16 cellular contexts compared by ENCODE assay signal in the genomic region with DNA sequence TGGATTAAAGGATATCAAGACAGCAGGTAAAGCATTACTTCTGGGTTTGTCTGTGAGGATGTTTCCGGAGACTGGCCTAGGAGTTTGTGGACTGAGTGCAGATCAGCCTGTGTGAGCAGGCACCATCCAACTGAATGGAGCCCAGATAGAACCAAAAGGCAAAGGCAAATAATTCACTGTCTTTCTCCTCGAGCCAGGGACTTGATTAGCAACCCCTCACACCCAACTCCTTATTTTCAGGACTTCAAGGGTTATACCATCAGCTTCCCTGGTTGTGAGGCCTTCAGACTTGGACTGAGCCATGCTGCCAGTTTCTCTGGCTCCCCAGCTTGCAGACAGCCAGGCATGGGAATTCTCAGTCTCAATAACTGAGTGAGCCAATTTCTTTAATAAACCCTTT. TPM values are rescaled to one million over a fixed set of nuclear protein-coding genes. Genes with fewer than 3 reads are reported as not detected.
DNase-seq lines count a peak whose midpoint lies in the region; ATAC-seq, FAIRE-seq and TF ChIP-seq lines count a peak whose summit lies in the region.
"Had no signal": no experiment of that assay in that cellular context is flagged by ENCODE, and none has a peak within 500 bp of the region (broad histone marks: within the 10 kb centered on the region; RNA-seq: fewer than 3 reads in every experiment).

No MANE protein-coding gene starts in this region.

- peak; percentile 11 for DNase-seq in NCI-H82 (lab: John Stamatoyannopoulos, UW)
- DNase-seq in NCI-H82 treated with DMSO at 0.1 percent for 48 hours (lab: John Stamatoyannopoulos, UW; ENCODE audit: unreplicated experiment) = no peak
- no peak for DNase-seq in HepG2 (ENCODE audit: low spot score)
- no peak for DNase-seq in right lobe of liver
- DNase-seq in GM12878 (ENCODE audit: low read depth, low spot score) = no peak
- DNase-seq in activated gamma-delta T cell (lab: John Stamatoyannopoulos, UW) = no peak
- DNase-seq in GM19240 (ENCODE audit: insufficient read length, low spot score) = no peak
- DNase-seq: ACHN; Calu3; CD4-positive, CD25-positive, alpha-beta regulatory T cell; DMS153; DMS79 treated with DMSO at 0.1 percent for 48 hours; EL had no signal

- H3K79me2 ChIP-seq in HepG2 (ENCODE audit: insufficient read depth, low read length) = no peaks in the 10 kb centered on the region
- H3K79me2 ChIP-seq in GM12878 (ENCODE audit: control insufficient read depth, insufficient read depth, low read length) = no peaks in the 10 kb centered on the region

- no peak overlapping the region for H3K4me2 ChIP-seq in HepG2 (ENCODE audit: low read depth, low read length)
- H3K4me2 ChIP-seq in GM12878 (ENCODE audit: control insufficient read depth, insufficient read depth) = no peak overlapping the region
- H3K4me2 ChIP-seq: BLaER1 treated with 17β-estradiol and CSF1 and Interleukin-3, amounts not matched to agents 10 nM and 100 nM had no signal

- H3K9me3 ChIP-seq in HepG2 (ENCODE audit: low read length) (no peaks in the 10 kb centered on the region), right lobe of liver (no peaks in the 10 kb centered on the region), GM12878 (replicated peaks; ENCODE audit: control insufficient read depth, insufficient read depth, low read length) (no peaks in the 10 kb centered on the region)
- H3K9me3 ChIP-seq: BLaER1 treated with 17β-estradiol and CSF1 and Interleukin-3, amounts not matched to agents 10 nM and 100 nM had no signal

- H3K27ac ChIP-seq in HepG2 (ENCODE audit: extremely low read length, insufficient read depth, low read length) = no peak overlapping the region
- H3K27ac ChIP-seq in right lobe of liver = no peak overlapping the region
- no peak overlapping the region for H3K27ac ChIP-seq in GM12878 (ENCODE audit: control insufficient read depth, insufficient read depth)
- H3K27ac ChIP-seq: BLaER1 treated with 17β-estradiol and CSF1 and Interleukin-3, amounts not matched to agents 10 nM and 100 nM had no signal

- no peak for ATAC-seq in HepG2
- ATAC-seq in right lobe of liver = no peak
- no peak for ATAC-seq in GM12878
- ATAC-seq: HCT116 had no signal

- TF ChIP-seq CTCF in HepG2 (CRISPR knock-in tag; IDR thresholded peaks at IDR 0.05) (no peak), right lobe of liver (IDR thresholded peaks at IDR 0.05) (no peak), GM12878 (IDR thresholded peaks at IDR 0.05 in 2 of 3, conservative IDR thresholded peaks at IDR 0.05 in 1 of 3; ENCODE audit: control insufficient read depth in 2 of 3, extremely low read depth in 1 of 3, insufficient read depth in 1 of 3, low read depth in 3 of 3, low read length in 3 of 3) (no peak)

- H3K27me3 ChIP-seq in HepG2 (ENCODE audit: control insufficient read depth in 1 of 2, insufficient read depth in 2 of 2, low read length in 2 of 2) = no peaks in the 10 kb centered on the region
- H3K27me3 ChIP-seq in right lobe of liver = no peaks in the 10 kb centered on the region
- no peaks in the 10 kb centered on the region for H3K27me3 ChIP-seq in GM12878 (replicated peaks in 1 of 2; ENCODE audit: control insufficient read depth in 2 of 2, insufficient read depth in 2 of 2, low read length in 1 of 2)
- H3K27me3 ChIP-seq: BLaER1 treated with 17β-estradiol and CSF1 and Interleukin-3, amounts not matched to agents 10 nM and 100 nM had no signal

- no TSS peak for BruUV-seq in HepG2 (replicated peaks; lab: Mats Ljungman, UMichigan)
- BruUV-seq in GM12878 (replicated peaks; lab: Mats Ljungman, UMichigan) = no TSS peak

- H3K9ac ChIP-seq in HepG2 (ENCODE audit: insufficient read depth, low read depth, low read length) = no peak overlapping the region
- no peak overlapping the region for H3K9ac ChIP-seq in GM12878 (ENCODE audit: control insufficient read depth, insufficient read depth, low read length)
- H3K9ac ChIP-seq: BLaER1 treated with 17β-estradiol and CSF1 and Interleukin-3, amounts not matched to agents 10 nM and 100 nM had no signal

- 100% methylated on average over 2 of the region's 2 CpGs for WGBS in HepG2 (ENCODE audit: low lambda C conversion rate)
- 78% methylated on average over 1 of the region's 2 CpGs for WGBS in right lobe of liver (ENCODE audit: insufficient coverage, low coverage, low lambda C conversion rate, missing lambda C conversion rate)
- WGBS in GM12878 (ENCODE audit: insufficient coverage, insufficient replicate concordance, low lambda C conversion rate, missing lambda C conversion rate) = 94% methylated on average over 2 of the region's 2 CpGs

- H3K4me3 ChIP-seq in HepG2 (replicated peaks in 1 of 3; ENCODE audit: insufficient read depth in 1 of 3, low read depth in 2 of 3, low read length in 3 of 3) (no peak overlapping the region), right lobe of liver (no peak overlapping the region), GM12878 (no peak overlapping the region)
- H3K4me3 ChIP-seq: BLaER1 treated with 17β-estradiol and CSF1 and Interleukin-3, amounts not matched to agents 10 nM and 100 nM had no signal

- TF ChIP-seq EP300 in HepG2 (IDR thresholded peaks at IDR 0.05; ENCODE audit: low read depth in 2 of 2, low read length in 2 of 2) = no peak
- TF ChIP-seq EP300 in HepG2 (CRISPR knock-in tag; IDR thresholded peaks at IDR 0.05; ENCODE audit: borderline replicate concordance) = no peak
- no peak for TF ChIP-seq EP300 in GM12878 (IDR thresholded peaks at IDR 0.05; ENCODE audit: borderline replicate concordance in 1 of 2, control insufficient read depth in 1 of 2, low read depth in 2 of 2, low read length in 2 of 2)

- intact Hi-C loops in HepG2 (cut with micrococcal nuclease; ENCODE audit: unreplicated experiment) (loop anchor here (5.0 kb wide), 2 partner anchors 736 to 1576 kb away; no protein-coding TSS in a partner anchor), right lobe of liver (cut with DNase I) (no loop called here), GM12878 (cut with micrococcal nuclease; ENCODE audit: unreplicated experiment) (loop anchor here (5.0 kb wide), 1 partner anchor 1576 kb away; no protein-coding TSS in a partner anchor)

- in situ Hi-C loops in HepG2 (cut with HindIII; ENCODE audit: extremely low pct_ligation_motif_present, low pct_unique_long_range_greater_than_20kb) = loop anchor here (5.0 kb wide), 1 partner anchor 701 kb away; no protein-coding TSS in a partner anchor
- in situ Hi-C loops in GM12878 (cut with MboI) = no loop called here

- RAD21 ChIA-PET in GM12878 (lab: Charles Lee; ENCODE audit: unreplicated experiment) = no interaction called here

- TF ChIP-seq POLR2A in HepG2 (IDR thresholded peaks at IDR 0.05; ENCODE audit: insufficient read depth in 1 of 2, low read depth in 2 of 2, low read length in 2 of 2) (no peak; a peak in 1 of 4 replicates), right lobe of liver (IDR thresholded peaks at IDR 0.05) (no peak), GM12878 (IDR thresholded peaks at IDR 0.05; ENCODE audit: low read depth, low read length) (0 out of 2 replicates have a peak, but pooled peaks have one; percentile 12)

- H3K36me3 ChIP-seq in HepG2 (replicated peaks in 1 of 2; ENCODE audit: control insufficient read depth in 1 of 2, insufficient read depth in 2 of 2, low read length in 2 of 2) (peaks cover 21 to 55% of the 10 kb centered on the region in 2 experiments), right lobe of liver (peaks cover 4 to 59% (median 31%) of the 10 kb centered on the region in 4 donors), GM12878 (ENCODE audit: control insufficient read depth in 2 of 2, insufficient read depth in 2 of 2, low read length in 1 of 2) (peaks cover 16 to 37% of the 10 kb centered on the region in 2 experiments)

- CTCF ChIA-PET in HepG2 (lab: Yijun Ruan, JAX; ENCODE audit: low intra/inter-chr PET ratio, low total read pairs) = no interaction called here
- CTCF ChIA-PET in GM12878 (lab: Yijun Ruan, JAX) = interaction anchor here (1.0 to 2.1 kb wide), 2 partner anchors 11 to 702 kb away, joined by 3 to 10 read pairs; no protein-coding TSS in a partner anchor

- no peak overlapping the region for H2AFZ ChIP-seq in HepG2 (ENCODE audit: low read length)
- no peak overlapping the region for H2AFZ ChIP-seq in GM12878 (ENCODE audit: control insufficient read depth, low read depth, low read length)

- TF ChIP-seq RAD21 in HepG2 (CRISPR knock-in tag; IDR thresholded peaks at IDR 0.05) (no peak), GM12878 (IDR thresholded peaks at IDR 0.05; ENCODE audit: insufficient read depth, low read depth, low read length) (no peak)

- H4K20me1 ChIP-seq in HepG2 (ENCODE audit: insufficient read depth, low read length) (0 out of 2 replicates have a peak, but pooled peaks cover 2% of the 10 kb centered on the region), GM12878 (ENCODE audit: control insufficient read depth, insufficient read depth) (no peaks in the 10 kb centered on the region)

- POLR2A ChIA-PET in HepG2 (lab: Yijun Ruan, JAX) (no interaction called here), GM12878 (lab: Charles Lee) (interaction anchor here (1.2 kb wide), 1 partner anchor 17 kb away, joined by 7 read pairs; no protein-coding TSS in a partner anchor)

- FAIRE-seq in HepG2 (lab: Jason Lieb, UNC) (no peak), GM12878 (lab: Jason Lieb, UNC) (no peak)
- FAIRE-seq: G401.6 had no signal

- H3K4me1 ChIP-seq in HepG2 (ENCODE audit: insufficient read depth, low read length) (peaks cover 17% of the 10 kb centered on the region), right lobe of liver (peaks cover 0 to 14% (median 6%) of the 10 kb centered on the region in 4 donors), GM12878 (ENCODE audit: control insufficient read depth, insufficient read depth, low read length) (no peaks in the 10 kb centered on the region)

- SMC1A ChIA-PET in GM12878 (lab: Charles Lee; ENCODE audit: uncharacterized antibody, unreplicated experiment) = interaction anchor here (1.1 kb wide), 1 partner anchor 16 kb away, joined by 4 read pairs; no protein-coding TSS in a partner anchor

RNA-seq across cellular contexts. Expression of a gene that starts 19.3 kb away (rescaled TPM):
- total RNA-seq in HepG2 (2016; rRNA removed; fragmentation: Illumina TruSeq; extraction: Trizol) (528 and 656 TPM in 2 replicates), right lobe of liver (100 to 1,000 TPM in 5 of 6 experiments, 10 to 100 TPM in 1; 90.3 to 164 (median 111) TPM), GM12878 (2014; rRNA removed) (303 and 374 TPM in 2 replicates), GM12878 (2014; rRNA removed; fragmentation: Illumina TruSeq; extraction: Trizol) (298 and 303 TPM in 2 replicates), GM12878 (2021) (205 and 208 TPM in 2 replicates)
- 138 and 154 TPM in 2 replicates for total RNA-seq in HepG2 (2016; cell fraction: cytosol; rRNA removed; fragmentation: Illumina TruSeq; extraction: Trizol; ENCODE audit: low read depth)
- 533 and 708 TPM in 2 replicates for total RNA-seq in HepG2 (2016; cell fraction: insoluble cytoplasmic fraction; rRNA removed; fragmentation: Illumina TruSeq; extraction: Trizol)
- total RNA-seq in HepG2 (2016; cell fraction: membrane; rRNA removed; fragmentation: Illumina TruSeq; extraction: Trizol) = 131 and 144 TPM in 2 replicates
- 189 and 197 TPM in 2 replicates for total RNA-seq in HepG2 (2016; cell fraction: nucleus; rRNA removed; fragmentation: Illumina TruSeq; extraction: Trizol)
- polyA plus RNA-seq in HepG2 (2011; rRNA removed) (503 and 592 TPM in 2 replicates), GM12878 (2011; rRNA removed) (453 and 491 TPM in 2 replicates), GM12878 (2014; fragmentation: Illumina TruSeq; extraction: Trizol) (240 and 265 TPM in 2 replicates), GM12878 (2014; fragmentation: Nextera tagmentation; extraction: Ambion mirVana) (1,000 to 10,000 TPM; 1,185 to 1,317 TPM), GM12878 (2014; rRNA removed) (401 and 525 TPM in 2 replicates), GM12878 (2016; fragmentation: Nextera tagmentation; extraction: Ambion mirVana) (100 to 1,000 TPM; 636 to 654 TPM)
- 553 and 624 TPM in 2 replicates for polyA plus RNA-seq in HepG2 (2011; cell fraction: cytosol; rRNA removed)
- polyA plus RNA-seq in HepG2 (2011; cell fraction: nucleus; rRNA removed) = 134 and 176 TPM in 2 replicates
- polyA plus RNA-seq in HepG2 (2012) = 316 and 359 TPM in 2 replicates
- 123 and 127 TPM in 2 replicates for polyA plus RNA-seq in HepG2 (2016; cell fraction: cytosol; fragmentation: Illumina TruSeq; extraction: Trizol; ENCODE audit: low read depth)
- polyA plus RNA-seq in HepG2 (2016; cell fraction: insoluble cytoplasmic fraction; fragmentation: Illumina TruSeq; extraction: Trizol; ENCODE audit: low read depth) = 563 and 665 TPM in 2 replicates
- polyA plus RNA-seq in HepG2 (2016; cell fraction: membrane; fragmentation: Illumina TruSeq; extraction: Trizol; ENCODE audit: low read depth) = 98.8 and 101 TPM in 2 replicates
- 271 and 275 TPM in 2 replicates for polyA plus RNA-seq in HepG2 (2016; cell fraction: nucleus; fragmentation: Illumina TruSeq; extraction: Trizol; ENCODE audit: insufficient read depth, low read depth)
- 133 and 200 TPM in 2 replicates for polyA minus RNA-seq in HepG2 (2011; rRNA and poly(A)+ RNA removed; ENCODE audit: low replicate concordance)
- 156 and 174 TPM in 2 replicates for polyA minus RNA-seq in HepG2 (2011; cell fraction: cytosol; rRNA and poly(A)+ RNA removed)
- 66.4 and 70.7 TPM in 2 replicates for polyA minus RNA-seq in HepG2 (2011; cell fraction: nucleus; rRNA and poly(A)+ RNA removed)
- total RNA-seq in GM12878 (2013; cell fraction: nucleolus; rRNA removed) = 67.2 and 69.1 TPM in 2 replicates
- polyA plus RNA-seq in GM12878 (2011; ENCODE audit: low read depth) = 248 TPM
- 560 and 617 TPM in 2 replicates for polyA plus RNA-seq in GM12878 (2011; cell fraction: cytosol; rRNA removed)
- polyA plus RNA-seq in GM12878 (2011; cell fraction: nucleus; rRNA removed) = 288 and 355 TPM in 2 replicates
- polyA plus RNA-seq in GM12878 (2012) = 198 and 239 TPM in 2 replicates
- 316 and 324 TPM in 2 replicates for polyA minus RNA-seq in GM12878 (2011; rRNA and poly(A)+ RNA removed)
- polyA minus RNA-seq in GM12878 (2011; cell fraction: cytosol; rRNA and poly(A)+ RNA removed) = 92.7 and 95.6 TPM in 2 replicates
- 30.3 and 38.0 TPM in 2 replicates for polyA minus RNA-seq in GM12878 (2011; cell fraction: nucleus; rRNA and poly(A)+ RNA removed)

RNA-seq across cellular contexts. Expression of a gene that starts 20.4 kb away (rescaled TPM):
- total RNA-seq in HepG2 (2016; rRNA removed; fragmentation: Illumina TruSeq; extraction: Trizol) (21.7 and 25.9 TPM in 2 replicates), right lobe of liver (1 to 10 TPM; 5.3 to 9.1 (median 5.9) TPM), GM12878 (2014; rRNA removed) (27.1 and 30.6 TPM in 2 replicates), GM12878 (2014; rRNA removed; fragmentation: Illumina TruSeq; extraction: Trizol) (13.6 and 15.0 TPM in 2 replicates), GM12878 (2021) (18.3 and 19.6 TPM in 2 replicates)
- 11.0 and 12.3 TPM in 2 replicates for total RNA-seq in HepG2 (2016; cell fraction: cytosol; rRNA removed; fragmentation: Illumina TruSeq; extraction: Trizol; ENCODE audit: low read depth)
- total RNA-seq in HepG2 (2016; cell fraction: insoluble cytoplasmic fraction; rRNA removed; fragmentation: Illumina TruSeq; extraction: Trizol) = 23.7 and 24.0 TPM in 2 replicates
- total RNA-seq in HepG2 (2016; cell fraction: membrane; rRNA removed; fragmentation: Illumina TruSeq; extraction: Trizol) = 19.4 and 20.4 TPM in 2 replicates
- 16.2 and 17.8 TPM in 2 replicates for total RNA-seq in HepG2 (2016; cell fraction: nucleus; rRNA removed; fragmentation: Illumina TruSeq; extraction: Trizol)
- polyA plus RNA-seq in HepG2 (2011; rRNA removed) (28.1 and 28.6 TPM in 2 replicates), GM12878 (2011; rRNA removed) (20.8 and 27.4 TPM in 2 replicates), GM12878 (2014; fragmentation: Illumina TruSeq; extraction: Trizol) (24.6 and 25.6 TPM in 2 replicates), GM12878 (2014; fragmentation: Nextera tagmentation; extraction: Ambion mirVana) (10 to 100 TPM; 26.0 to 35.5 TPM), GM12878 (2014; rRNA removed) (24.2 and 31.0 TPM in 2 replicates), GM12878 (2016; fragmentation: Nextera tagmentation; extraction: Ambion mirVana) (10 to 100 TPM; 32.4 to 39.5 TPM)
- 15.5 and 17.2 TPM in 2 replicates for polyA plus RNA-seq in HepG2 (2011; cell fraction: cytosol; rRNA removed)
- 25.9 and 40.6 TPM in 2 replicates for polyA plus RNA-seq in HepG2 (2011; cell fraction: nucleus; rRNA removed)
- 16.9 and 20.2 TPM in 2 replicates for polyA plus RNA-seq in HepG2 (2012)
- 7.1 and 9.0 TPM in 2 replicates for polyA plus RNA-seq in HepG2 (2016; cell fraction: cytosol; fragmentation: Illumina TruSeq; extraction: Trizol; ENCODE audit: low read depth)
- polyA plus RNA-seq in HepG2 (2016; cell fraction: insoluble cytoplasmic fraction; fragmentation: Illumina TruSeq; extraction: Trizol; ENCODE audit: low read depth) = 35.2 and 37.1 TPM in 2 replicates
- 11.8 and 16.0 TPM in 2 replicates for polyA plus RNA-seq in HepG2 (2016; cell fraction: membrane; fragmentation: Illumina TruSeq; extraction: Trizol; ENCODE audit: low read depth)
- 33.3 and 36.4 TPM in 2 replicates for polyA plus RNA-seq in HepG2 (2016; cell fraction: nucleus; fragmentation: Illumina TruSeq; extraction: Trizol; ENCODE audit: insufficient read depth, low read depth)
- polyA minus RNA-seq in HepG2 (2011; rRNA and poly(A)+ RNA removed; ENCODE audit: low replicate concordance) = 19.7 and 25.0 TPM in 2 replicates
- polyA minus RNA-seq in HepG2 (2011; cell fraction: cytosol; rRNA and poly(A)+ RNA removed) = 11.2 and 12.2 TPM in 2 replicates
- polyA minus RNA-seq in HepG2 (2011; cell fraction: nucleus; rRNA and poly(A)+ RNA removed) = 22.9 and 24.2 TPM in 2 replicates
- 39.7 and 48.9 TPM in 2 replicates for total RNA-seq in GM12878 (2013; cell fraction: nucleolus; rRNA removed)
- 10.0 TPM for polyA plus RNA-seq in GM12878 (2011; ENCODE audit: low read depth)
- 17.1 and 25.9 TPM in 2 replicates for polyA plus RNA-seq in GM12878 (2011; cell fraction: cytosol; rRNA removed)
- polyA plus RNA-seq in GM12878 (2011; cell fraction: nucleus; rRNA removed) = 21.4 and 22.2 TPM in 2 replicates
- polyA plus RNA-seq in GM12878 (2012) = 11.7 and 13.6 TPM in 2 replicates
- polyA minus RNA-seq in GM12878 (2011; rRNA and poly(A)+ RNA removed) = 18.0 and 22.6 TPM in 2 replicates
- 6.4 and 8.0 TPM in 2 replicates for polyA minus RNA-seq in GM12878 (2011; cell fraction: cytosol; rRNA and poly(A)+ RNA removed)
- polyA minus RNA-seq in GM12878 (2011; cell fraction: nucleus; rRNA and poly(A)+ RNA removed) = 7.3 and 12.7 TPM in 2 replicates

RNA-seq across cellular contexts. Expression of a gene that starts 50.6 kb away (rescaled TPM):
- total RNA-seq in HepG2 (2016; rRNA removed; fragmentation: Illumina TruSeq; extraction: Trizol) = 133 and 148 TPM in 2 replicates
- 96.6 and 106 TPM in 2 replicates for total RNA-seq in HepG2 (2016; cell fraction: cytosol; rRNA removed; fragmentation: Illumina TruSeq; extraction: Trizol; ENCODE audit: low read depth)
- total RNA-seq in HepG2 (2016; cell fraction: insoluble cytoplasmic fraction; rRNA removed; fragmentation: Illumina TruSeq; extraction: Trizol) = 127 and 154 TPM in 2 replicates
- 182 and 183 TPM in 2 replicates for total RNA-seq in HepG2 (2016; cell fraction: membrane; rRNA removed; fragmentation: Illumina TruSeq; extraction: Trizol)
- total RNA-seq in HepG2 (2016; cell fraction: nucleus; rRNA removed; fragmentation: Illumina TruSeq; extraction: Trizol) = 64.9 and 75.7 TPM in 2 replicates
- polyA plus RNA-seq in HepG2 (2011; rRNA removed) = 71.2 and 83.6 TPM in 2 replicates
- polyA plus RNA-seq in HepG2 (2011; cell fraction: cytosol; rRNA removed) = 60.4 and 62.6 TPM in 2 replicates
- 49.8 and 54.3 TPM in 2 replicates for polyA plus RNA-seq in HepG2 (2011; cell fraction: nucleus; rRNA removed)
- polyA plus RNA-seq in HepG2 (2012) = 74.1 and 77.1 TPM in 2 replicates
- 126 and 139 TPM in 2 replicates for polyA plus RNA-seq in HepG2 (2016; cell fraction: cytosol; fragmentation: Illumina TruSeq; extraction: Trizol; ENCODE audit: low read depth)
- 158 and 162 TPM in 2 replicates for polyA plus RNA-seq in HepG2 (2016; cell fraction: insoluble cytoplasmic fraction; fragmentation: Illumina TruSeq; extraction: Trizol; ENCODE audit: low read depth)
- 173 and 179 TPM in 2 replicates for polyA plus RNA-seq in HepG2 (2016; cell fraction: membrane; fragmentation: Illumina TruSeq; extraction: Trizol; ENCODE audit: low read depth)
- polyA plus RNA-seq in HepG2 (2016; cell fraction: nucleus; fragmentation: Illumina TruSeq; extraction: Trizol; ENCODE audit: insufficient read depth, low read depth) = 116 and 123 TPM in 2 replicates
- polyA minus RNA-seq in HepG2 (2011; rRNA and poly(A)+ RNA removed; ENCODE audit: low replicate concordance) = 32.9 and 64.5 TPM in 2 replicates
- polyA minus RNA-seq in HepG2 (2011; cell fraction: cytosol; rRNA and poly(A)+ RNA removed) = 29.6 and 33.8 TPM in 2 replicates
- polyA minus RNA-seq in HepG2 (2011; cell fraction: nucleus; rRNA and poly(A)+ RNA removed) = 43.5 and 49.0 TPM in 2 replicates
- 10 to 100 TPM; 22.3 to 57.8 (median 24.0) TPM for total RNA-seq in right lobe of liver
- total RNA-seq in GM12878 (2013; cell fraction: nucleolus; rRNA removed) = 72.5 and 78.9 TPM in 2 replicates
- total RNA-seq in GM12878 (2014; rRNA removed) = 109 and 115 TPM in 2 replicates
- 86.5 and 92.9 TPM in 2 replicates for total RNA-seq in GM12878 (2014; rRNA removed; fragmentation: Illumina TruSeq; extraction: Trizol)
- total RNA-seq in GM12878 (2021) = 90.7 and 93.1 TPM in 2 replicates
- 26.8 TPM for polyA plus RNA-seq in GM12878 (2011; ENCODE audit: low read depth)
- 105 and 129 TPM in 2 replicates for polyA plus RNA-seq in GM12878 (2011; rRNA removed)
- 63.1 and 69.8 TPM in 2 replicates for polyA plus RNA-seq in GM12878 (2011; cell fraction: cytosol; rRNA removed)
- 55.5 and 57.7 TPM in 2 replicates for polyA plus RNA-seq in GM12878 (2011; cell fraction: nucleus; rRNA removed)
- 48.0 and 60.1 TPM in 2 replicates for polyA plus RNA-seq in GM12878 (2012)
- polyA plus RNA-seq in GM12878 (2014; fragmentation: Illumina TruSeq; extraction: Trizol) = 97.5 and 116 TPM in 2 replicates
- 10 to 100 TPM; 27.4 to 57.3 TPM for polyA plus RNA-seq in GM12878 (2014; fragmentation: Nextera tagmentation; extraction: Ambion mirVana)
- polyA plus RNA-seq in GM12878 (2014; rRNA removed) = 103 and 122 TPM in 2 replicates
- polyA plus RNA-seq in GM12878 (2016; fragmentation: Nextera tagmentation; extraction: Ambion mirVana) = 100 to 1,000 TPM; 149 to 154 TPM
- polyA minus RNA-seq in GM12878 (2011; rRNA and poly(A)+ RNA removed) = 38.2 and 44.4 TPM in 2 replicates
- polyA minus RNA-seq in GM12878 (2011; cell fraction: cytosol; rRNA and poly(A)+ RNA removed) = 18.7 and 24.7 TPM in 2 replicates
- 21.8 and 27.1 TPM in 2 replicates for polyA minus RNA-seq in GM12878 (2011; cell fraction: nucleus; rRNA and poly(A)+ RNA removed)

Comparison
In these comparisons a context has a peak if more than half of its experiments do, and no peak if none do; other contexts are left out.
1. intact Hi-C loops: an anchor here in HepG2 (5.0 kb wide) and GM12878 (5.0 kb wide); none called in right lobe of liver.